ENCODE assay signal across 1 cellular context in the genomic region with DNA sequence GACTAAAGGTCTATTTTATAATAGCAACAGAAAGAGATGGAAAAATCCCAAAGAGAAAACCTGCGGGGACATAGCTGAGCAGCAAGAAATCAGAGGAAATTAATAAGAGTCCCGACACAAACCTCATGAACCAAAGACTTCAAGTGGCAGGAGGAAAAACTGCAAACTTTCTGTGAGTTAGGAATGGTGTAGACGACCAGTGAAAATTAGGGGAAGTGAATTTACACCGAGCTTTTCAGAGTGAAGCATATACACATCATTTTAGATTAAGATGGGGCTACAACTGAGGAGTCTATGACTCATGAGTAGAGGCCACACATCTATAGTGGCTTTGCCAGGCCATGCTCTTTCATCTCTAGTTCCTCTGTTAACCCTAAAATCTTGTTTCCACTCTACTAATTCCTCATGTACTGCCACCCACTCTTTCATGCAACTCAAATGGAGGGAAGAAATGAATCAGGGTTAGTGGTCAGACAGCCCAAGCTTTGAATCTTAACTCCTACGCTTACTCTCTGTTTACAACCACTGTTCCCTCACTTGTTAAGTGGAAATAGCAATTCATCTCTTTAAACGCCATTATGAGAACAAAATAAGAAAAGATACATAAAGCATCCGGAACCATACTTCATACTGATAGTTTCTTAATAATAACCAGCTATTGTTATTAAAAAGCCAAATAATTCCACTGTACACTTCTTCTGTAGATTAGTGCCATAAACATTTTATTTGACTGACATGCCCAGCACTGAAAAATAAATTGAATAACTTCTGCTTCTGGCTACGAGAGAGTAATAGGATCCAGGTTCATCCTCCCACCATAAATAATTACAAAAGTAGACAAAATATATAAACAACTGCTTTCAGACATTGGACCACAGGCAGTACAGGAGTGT.
TF ChIP-seq lines count a peak whose summit lies in the region.

No MANE protein-coding gene starts in this region.

TF ChIP-seq in GM12878, 131 proteins besides CTCF, POLR2A, EP300 and RAD21 (continued from another document and continues in another):
- no peak for TF ChIP-seq ZBTB40 (IDR thresholded peaks at IDR 0.05; ENCODE audit: borderline replicate concordance)
- no peak for TF ChIP-seq STAT1 (conservative IDR thresholded peaks at IDR 0.05)
- TF ChIP-seq RAD51 (IDR thresholded peaks at IDR 0.05) = no peak
- no peak for TF ChIP-seq STAT3 (IDR thresholded peaks at IDR 0.05; ENCODE audit: low read depth, low read length)
- no peak for TF ChIP-seq NBN (IDR thresholded peaks at IDR 0.05)
- no peak for TF ChIP-seq CBX5 (IDR thresholded peaks at IDR 0.05; ENCODE audit: low read depth)
- TF ChIP-seq CHD2 (IDR thresholded peaks at IDR 0.05; ENCODE audit: borderline replicate concordance, low read depth, low read length) = no peak
- no peak for TF ChIP-seq SREBF2 (IDR thresholded peaks at IDR 0.05; ENCODE audit: low read length)
- TF ChIP-seq, protein P1, sequence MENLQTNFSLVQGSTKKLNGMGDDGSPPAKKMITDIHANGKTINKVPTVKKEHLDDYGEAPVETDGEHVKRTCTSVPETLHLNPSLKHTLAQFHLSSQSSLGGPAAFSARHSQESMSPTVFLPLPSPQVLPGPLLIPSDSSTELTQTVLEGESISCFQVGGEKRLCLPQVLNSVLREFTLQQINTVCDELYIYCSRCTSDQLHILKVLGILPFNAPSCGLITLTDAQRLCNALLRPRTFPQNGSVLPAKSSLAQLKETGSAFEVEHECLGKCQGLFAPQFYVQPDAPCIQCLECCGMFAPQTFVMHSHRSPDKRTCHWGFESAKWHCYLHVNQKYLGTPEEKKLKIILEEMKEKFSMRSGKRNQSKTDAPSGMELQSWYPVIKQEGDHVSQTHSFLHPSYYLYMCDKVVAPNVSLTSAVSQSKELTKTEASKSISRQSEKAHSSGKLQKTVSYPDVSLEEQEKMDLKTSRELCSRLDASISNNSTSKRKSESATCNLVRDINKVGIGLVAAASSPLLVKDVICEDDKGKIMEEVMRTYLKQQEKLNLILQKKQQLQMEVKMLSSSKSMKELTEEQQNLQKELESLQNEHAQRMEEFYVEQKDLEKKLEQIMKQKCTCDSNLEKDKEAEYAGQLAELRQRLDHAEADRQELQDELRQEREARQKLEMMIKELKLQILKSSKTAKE (IDR thresholded peaks at IDR 0.05; ENCODE audit: low read depth, poor library complexity, severe bottlenecking) = peak; percentile 23
- TF ChIP-seq TCF7 (IDR thresholded peaks at IDR 0.05; ENCODE audit: borderline replicate concordance) = peak; percentile 63; the same call in 1 of the 2 replicates
- TF ChIP-seq ATF7 (IDR thresholded peaks at IDR 0.05; ENCODE audit: low read depth) = peak; percentile 49; the same call in 1 of the 2 replicates
- TF ChIP-seq CREB1 (IDR thresholded peaks at IDR 0.05; ENCODE audit: low read depth) = no peak
- TF ChIP-seq MEF2A (IDR thresholded peaks at IDR 0.05; ENCODE audit: insufficient read depth, low read depth, low read length) = no peak
- TF ChIP-seq ZSCAN29 (IDR thresholded peaks at IDR 0.05) = peak; percentile 91
- TF ChIP-seq MYC (IDR thresholded peaks at IDR 0.05; ENCODE audit: insufficient read depth, insufficient read length, insufficient replicate concordance, low read length, severe bottlenecking) = no peak
- TF ChIP-seq BCLAF1 (IDR thresholded peaks at IDR 0.05) = no peak
- peak in 1 of 2 experiments; percentile 60; a peak in 1 of 4 replicates for TF ChIP-seq CEBPB (IDR thresholded peaks at IDR 0.05; ENCODE audit: borderline replicate concordance in 1 of 2, low read depth in 2 of 2, low read length in 2 of 2)
- TF ChIP-seq BACH1 (IDR thresholded peaks at IDR 0.05; ENCODE audit: borderline replicate concordance) = peak; percentile 53; the same call in 1 of the 2 replicates
- peak; percentile 79; the same call in 1 of the 2 replicates for TF ChIP-seq IRF4 (IDR thresholded peaks at IDR 0.05; ENCODE audit: low read depth, low read length)
- no peak for TF ChIP-seq KAT2A (conservative IDR thresholded peaks at IDR 0.05; ENCODE audit: control insufficient read depth, low read depth, low read length)
- no peak for TF ChIP-seq PBX3 (IDR thresholded peaks at IDR 0.05; ENCODE audit: insufficient replicate concordance, low read depth, low read length)
- TF ChIP-seq ZBED1 (IDR thresholded peaks at IDR 0.05; ENCODE audit: borderline replicate concordance) = peak; percentile 72; the same call in 1 of the 2 replicates
- TF ChIP-seq MAX (IDR thresholded peaks at IDR 0.05; ENCODE audit: low read depth, low read length) = no peak
- TF ChIP-seq CHD1 (IDR thresholded peaks at IDR 0.05; ENCODE audit: low read depth, low read length) = no peak
- no peak for TF ChIP-seq EZH2 (IDR thresholded peaks at IDR 0.05; ENCODE audit: borderline replicate concordance, control insufficient read depth, low read depth, low read length)
- TF ChIP-seq NRF1 (conservative IDR thresholded peaks at IDR 0.05; ENCODE audit: low read depth, low read length) = no peak
- TF ChIP-seq CUX1 (IDR thresholded peaks at IDR 0.05; ENCODE audit: insufficient replicate concordance, low read depth, low read length) = no peak
- TF ChIP-seq, protein P2, sequence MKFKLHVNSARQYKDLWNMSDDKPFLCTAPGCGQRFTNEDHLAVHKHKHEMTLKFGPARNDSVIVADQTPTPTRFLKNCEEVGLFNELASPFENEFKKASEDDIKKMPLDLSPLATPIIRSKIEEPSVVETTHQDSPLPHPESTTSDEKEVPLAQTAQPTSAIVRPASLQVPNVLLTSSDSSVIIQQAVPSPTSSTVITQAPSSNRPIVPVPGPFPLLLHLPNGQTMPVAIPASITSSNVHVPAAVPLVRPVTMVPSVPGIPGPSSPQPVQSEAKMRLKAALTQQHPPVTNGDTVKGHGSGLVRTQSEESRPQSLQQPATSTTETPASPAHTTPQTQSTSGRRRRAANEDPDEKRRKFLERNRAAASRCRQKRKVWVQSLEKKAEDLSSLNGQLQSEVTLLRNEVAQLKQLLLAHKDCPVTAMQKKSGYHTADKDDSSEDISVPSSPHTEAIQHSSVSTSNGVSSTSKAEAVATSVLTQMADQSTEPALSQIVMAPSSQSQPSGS (IDR thresholded peaks at IDR 0.05; ENCODE audit: low read length) = peak; percentile 90
- TF ChIP-seq ETV6 (conservative IDR thresholded peaks at IDR 0.05 in 1 of 2, IDR thresholded peaks at IDR 0.05 in 1 of 2; ENCODE audit: borderline replicate concordance in 1 of 2, low read depth in 1 of 2) = peak in 1 of 2 experiments; percentile 28; a peak in 1 of 4 replicates
- peak; percentile 68; the same call in 1 of the 2 replicates for TF ChIP-seq CREM (IDR thresholded peaks at IDR 0.05; ENCODE audit: low read depth)
- no peak for TF ChIP-seq IRF3 (IDR thresholded peaks at IDR 0.05)
- TF ChIP-seq SRF (IDR thresholded peaks at IDR 0.05; ENCODE audit: low read depth in 2 of 2, low read length in 2 of 2) = no peak
